ENCODE assay signal across 22 cellular contexts in the genomic region with DNA sequence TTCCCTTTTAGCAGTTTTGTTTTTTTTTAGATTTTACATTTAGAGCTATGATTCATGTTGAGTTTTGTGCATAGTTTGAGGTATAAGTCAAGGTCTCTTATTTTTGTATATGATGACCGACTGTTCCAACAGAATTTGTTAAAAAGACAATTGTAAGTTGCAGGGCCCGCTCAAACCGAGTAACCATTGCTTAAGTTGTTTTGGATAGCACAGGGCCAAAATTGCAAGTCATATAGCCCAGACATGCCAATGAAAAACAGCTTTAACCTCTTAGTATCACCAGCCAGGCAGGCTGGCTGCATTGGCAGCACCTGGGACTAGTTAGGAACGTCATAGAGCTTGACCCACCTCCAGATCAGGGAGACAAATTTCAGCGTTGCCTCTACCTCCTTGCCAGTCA. TPM values are rescaled to one million over a fixed set of nuclear protein-coding genes. Genes with fewer than 3 reads are reported as not detected.
DNase-seq lines count a peak whose midpoint lies in the region; ATAC-seq and TF ChIP-seq lines count a peak whose summit lies in the region.
"Had no signal": no experiment of that assay in that cellular context is flagged by ENCODE, and none has a peak within 500 bp of the region (broad histone marks: within the 10 kb centered on the region; RNA-seq: fewer than 3 reads in every experiment).

No MANE protein-coding gene starts in this region.

- intact Hi-C loops in cardiac septum (cut with DNase I), result no loop called here

- no peaks in the 10 kb centered on the region for H3K36me3 ChIP-seq in MG63
- H3K36me3 ChIP-seq: gastroesophageal sphincter, uterus had no signal

- H3K27ac Mint-ChIP-seq in chondrocyte (ENCODE audit: unreplicated experiment), result peak overlapping the region; percentile 69
- H3K27ac Mint-ChIP-seq in activated CD8-positive, alpha-beta T cell treated with anti-CD3 and anti-CD28 coated beads, Interleukin-2, amount 10 ng/mL, durations not matched to agents 7 days and 5 days, result no peak overlapping the region
- H3K27ac Mint-ChIP-seq: CD8-positive, alpha-beta memory T cell; endodermal cell; naive thymus-derived CD8-positive, alpha-beta T cell had no signal

- H3K36me3 Mint-ChIP-seq in chondrocyte (ENCODE audit: low read depth), result no peaks in the 10 kb centered on the region
- H3K36me3 Mint-ChIP-seq in activated CD8-positive, alpha-beta T cell treated with anti-CD3 and anti-CD28 coated beads, Interleukin-2, amount 10 ng/mL, durations not matched to agents 7 days and 5 days (ENCODE audit: low read depth), result no peaks in the 10 kb centered on the region
- H3K36me3 Mint-ChIP-seq: CD8-positive, alpha-beta memory T cell; naive thymus-derived CD8-positive, alpha-beta T cell had no signal

- TF ChIP-seq CTCF in AG04450 (IDR thresholded peaks at IDR 0.05; ENCODE audit: low read depth, low read length), result no peak
- TF ChIP-seq CTCF in chondrocyte (IDR thresholded peaks at IDR 0.05), result no peak

- peaks cover 38% of the 10 kb centered on the region for H3K4me1 Mint-ChIP-seq in chondrocyte (ENCODE audit: low read depth)
- H3K4me1 Mint-ChIP-seq in activated CD8-positive, alpha-beta T cell treated with anti-CD3 and anti-CD28 coated beads, Interleukin-2, amount 10 ng/mL, durations not matched to agents 7 days and 5 days (ENCODE audit: low read depth), result no peaks in the 10 kb centered on the region
- H3K4me1 Mint-ChIP-seq: CD8-positive, alpha-beta memory T cell; naive thymus-derived CD8-positive, alpha-beta T cell had no signal

- ATAC-seq in activated CD8-positive, alpha-beta T cell treated with anti-CD3 and anti-CD28 coated beads, Interleukin-2, amount 10 ng/mL, durations not matched to agents 7 days and 5 days, result no peak
- no peak for ATAC-seq in GM21423 (IDR thresholded peaks at IDR 0.05; ENCODE audit: unreplicated experiment)
- ATAC-seq: gastroesophageal sphincter; naive thymus-derived CD8-positive, alpha-beta T cell had no signal

- POLR2A ChIA-PET in AG04450 (lab: Yijun Ruan, JAX), result no interaction called here
- POLR2A ChIA-PET in activated CD8-positive, alpha-beta T cell treated with anti-CD3 and anti-CD28 coated beads, Interleukin-2, amount 10 ng/mL, durations not matched to agents 7 days and 5 days (lab: Charles Lee), result no interaction called here

- H3K27me3 ChIP-seq in AG04450 (ENCODE audit: control insufficient read depth, insufficient read depth, low read length) (no peaks in the 10 kb centered on the region), MG63 (no peaks in the 10 kb centered on the region)
- H3K27me3 ChIP-seq: gastroesophageal sphincter, uterus had no signal

- no peaks in the 10 kb centered on the region for H3K9me3 Mint-ChIP-seq in chondrocyte (ENCODE audit: low read depth)
- H3K9me3 Mint-ChIP-seq in activated CD8-positive, alpha-beta T cell treated with anti-CD3 and anti-CD28 coated beads, Interleukin-2, amount 10 ng/mL, durations not matched to agents 7 days and 5 days (ENCODE audit: insufficient read depth), result no peaks in the 10 kb centered on the region

- DNase-seq in AG04450 (ENCODE audit: low read depth, low spot score) (peak; percentile 11), MG63 (peak; percentile 67), chondrocyte (ENCODE audit: low spot score) (no peak), iris pigment epithelial cell (ENCODE audit: low read depth) (peak; percentile 56), cardiac septum (ENCODE audit: low spot score) (no peak), activated gamma-delta T cell (lab: John Stamatoyannopoulos, UW) (no peak)
- DNase-seq in activated CD8-positive, alpha-beta T cell treated with anti-CD3 and anti-CD28 coated beads, Interleukin-2, amount 10 ng/mL, durations not matched to agents 7 days and 5 days, result no peak
- DNase-seq: ACHN; activated CD4-positive, alpha-beta T cell treated with anti-CD3 and anti-CD28 coated beads, Interleukin-2, amount 50 U/mL, for 1 hour; activated CD8-positive, alpha-beta memory T cell treated with anti-CD3 and anti-CD28 coated beads, Interleukin-2, amount 50 U/mL, for 48 hours; activated effector memory CD4-positive, alpha-beta T cell treated with Interleukin-2 at 50 U/mL for 16 hours; amniotic stem cell; CD8-positive, alpha-beta memory T cell; DMS79 treated with DMSO at 0.1 percent for 48 hours; endodermal cell; mesendoderm; naive thymus-derived CD8-positive, alpha-beta T cell; NCI-H524 treated with DMSO at 0.1 percent for 48 hours; Right ventricle myocardium superior; uterus had no signal

- no peaks in the 10 kb centered on the region for H3K27me3 Mint-ChIP-seq in chondrocyte (ENCODE audit: low read depth)
- no peaks in the 10 kb centered on the region for H3K27me3 Mint-ChIP-seq in activated CD8-positive, alpha-beta T cell treated with anti-CD3 and anti-CD28 coated beads, Interleukin-2, amount 10 ng/mL, durations not matched to agents 7 days and 5 days (ENCODE audit: low read depth)

- no peak overlapping the region for H3K4me3 ChIP-seq in AG04450 (ENCODE audit: low read depth, low read length)
- H3K4me3 ChIP-seq in MG63, result no peak overlapping the region
- H3K4me3 ChIP-seq: gastroesophageal sphincter, uterus had no signal

- CTCF ChIA-PET in AG04450 (lab: Charles Lee), result interaction anchor here (0.7 kb wide), 1 partner anchor 158 kb away, joined by 3 read pairs; no protein-coding TSS in a partner anchor
- CTCF ChIA-PET in activated CD8-positive, alpha-beta T cell treated with anti-CD3 and anti-CD28 coated beads, Interleukin-2, amount 10 ng/mL, durations not matched to agents 7 days and 5 days (lab: Charles Lee), result interaction anchor here (0.6 to 0.8 kb wide), 2 partner anchors 33 to 37 kb away, joined by 3 read pairs; no protein-coding TSS in a partner anchor

- H3K9me3 ChIP-seq in AG04450 (ENCODE audit: control insufficient read depth, insufficient read depth, low read length) (no peaks in the 10 kb centered on the region), MG63 (no peaks in the 10 kb centered on the region)
- H3K9me3 ChIP-seq: gastroesophageal sphincter, uterus had no signal

- no peak overlapping the region for H3K4me3 Mint-ChIP-seq in chondrocyte (ENCODE audit: unreplicated experiment)
- H3K4me3 Mint-ChIP-seq in activated CD8-positive, alpha-beta T cell treated with anti-CD3 and anti-CD28 coated beads, Interleukin-2, amount 10 ng/mL, durations not matched to agents 7 days and 5 days, result no peak overlapping the region
- H3K4me3 Mint-ChIP-seq: CD8-positive, alpha-beta memory T cell; endodermal cell; naive thymus-derived CD8-positive, alpha-beta T cell had no signal

- H3K27ac ChIP-seq in AG04450 (ENCODE audit: low read depth, low read length), result peak overlapping the region; percentile 58
- H3K27ac ChIP-seq: gastroesophageal sphincter, uterus had no signal

RNA-seq across cellular contexts. Expression of a gene that starts 47.3 kb away (rescaled TPM):
- polyA plus RNA-seq in AG04450 (2011; rRNA removed), result 63.9 and 104 TPM in 2 replicates
- polyA minus RNA-seq in AG04450 (2011; rRNA and poly(A)+ RNA removed), result 9.8 and 12.2 TPM in 2 replicates
- total RNA-seq in MG63 (2014; rRNA removed; shearing (Covaris generic); ENCODE audit: low replicate concordance), result 188 and 339 TPM in 2 replicates
- total RNA-seq in chondrocyte, result 17.3 to 23.5 TPM (median 18.6 TPM) in 3 replicates
- total RNA-seq in cardiac septum, result 28.1 TPM
- 10 to 100 TPM; 22.2 to 24.5 TPM for total RNA-seq in activated CD8-positive, alpha-beta T cell treated with anti-CD3 and anti-CD28 coated beads, Interleukin-2, amount 10 ng/mL, durations not matched to agents 7 days and 5 days

Comparison
In these comparisons a context has a peak if more than half of its experiments do, and no peak if none do; other contexts are left out.
1. DNase-seq: peak in AG04450 (single experiment), MG63 (single experiment) and iris pigment epithelial cell (single experiment); none in chondrocyte (single experiment), cardiac septum (single experiment), activated CD8-positive, alpha-beta T cell treated with anti-CD3 and anti-CD28 coated beads, Interleukin-2, amount 10 ng/mL, durations not matched to agents 7 days and 5 days (single experiment) and activated gamma-delta T cell (single experiment).